ENCODE assay signal across 2 cellular contexts in genomic region chr1:19333587-19334354, GRCh38.
TF ChIP-seq lines count a peak whose summit lies in the region.

No MANE protein-coding gene starts in this region.

TF ChIP-seq in HepG2, 621 proteins besides CTCF, POLR2A, EP300 and RAD21:
- TF ChIP-seq, protein P1, sequence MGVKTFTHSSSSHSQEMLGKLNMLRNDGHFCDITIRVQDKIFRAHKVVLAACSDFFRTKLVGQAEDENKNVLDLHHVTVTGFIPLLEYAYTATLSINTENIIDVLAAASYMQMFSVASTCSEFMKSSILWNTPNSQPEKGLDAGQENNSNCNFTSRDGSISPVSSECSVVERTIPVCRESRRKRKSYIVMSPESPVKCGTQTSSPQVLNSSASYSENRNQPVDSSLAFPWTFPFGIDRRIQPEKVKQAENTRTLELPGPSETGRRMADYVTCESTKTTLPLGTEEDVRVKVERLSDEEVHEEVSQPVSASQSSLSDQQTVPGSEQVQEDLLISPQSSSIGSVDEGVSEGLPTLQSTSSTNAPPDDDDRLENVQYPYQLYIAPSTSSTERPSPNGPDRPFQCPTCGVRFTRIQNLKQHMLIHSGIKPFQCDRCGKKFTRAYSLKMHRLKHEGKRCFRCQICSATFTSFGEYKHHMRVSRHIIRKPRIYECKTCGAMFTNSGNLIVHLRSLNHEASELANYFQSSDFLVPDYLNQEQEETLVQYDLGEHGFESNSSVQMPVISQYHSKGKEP (CRISPR knock-in tag; IDR thresholded peaks at IDR 0.05), result no peak
- no peak for TF ChIP-seq POLR2AphosphoS2 (IDR thresholded peaks at IDR 0.05; ENCODE audit: low read depth, low read length)
- peak; percentile 55; the same call in 1 of the 2 replicates for TF ChIP-seq ZNF460 (CRISPR knock-in tag; IDR thresholded peaks at IDR 0.05; ENCODE audit: borderline replicate concordance)
- no peak for TF ChIP-seq JUN (CRISPR knock-in tag; IDR thresholded peaks at IDR 0.05)
- peak; percentile 32; the same call in 1 of the 2 replicates for TF ChIP-seq CEBPB (IDR thresholded peaks at IDR 0.05; ENCODE audit: borderline replicate concordance, low read depth, low read length)

TF ChIP-seq in neural cell, 6 proteins besides CTCF, POLR2A, EP300 and RAD21:
- TF ChIP-seq EZH2 (IDR thresholded peaks at IDR 0.05; ENCODE audit: borderline replicate concordance, insufficient read depth, low read length, poor library complexity, severe bottlenecking) (no peak), POLR2AphosphoS5 (IDR thresholded peaks at IDR 0.05) (peak; percentile 0), SMC3 (conservative IDR thresholded peaks at IDR 0.05; ENCODE audit: poor library complexity) (no peak), TAF1 (IDR thresholded peaks at IDR 0.05; ENCODE audit: low read depth) (no peak), MXI1 (conservative IDR thresholded peaks at IDR 0.05; ENCODE audit: poor library complexity, severe bottlenecking) (no peak)
- TF ChIP-seq, protein P2, sequence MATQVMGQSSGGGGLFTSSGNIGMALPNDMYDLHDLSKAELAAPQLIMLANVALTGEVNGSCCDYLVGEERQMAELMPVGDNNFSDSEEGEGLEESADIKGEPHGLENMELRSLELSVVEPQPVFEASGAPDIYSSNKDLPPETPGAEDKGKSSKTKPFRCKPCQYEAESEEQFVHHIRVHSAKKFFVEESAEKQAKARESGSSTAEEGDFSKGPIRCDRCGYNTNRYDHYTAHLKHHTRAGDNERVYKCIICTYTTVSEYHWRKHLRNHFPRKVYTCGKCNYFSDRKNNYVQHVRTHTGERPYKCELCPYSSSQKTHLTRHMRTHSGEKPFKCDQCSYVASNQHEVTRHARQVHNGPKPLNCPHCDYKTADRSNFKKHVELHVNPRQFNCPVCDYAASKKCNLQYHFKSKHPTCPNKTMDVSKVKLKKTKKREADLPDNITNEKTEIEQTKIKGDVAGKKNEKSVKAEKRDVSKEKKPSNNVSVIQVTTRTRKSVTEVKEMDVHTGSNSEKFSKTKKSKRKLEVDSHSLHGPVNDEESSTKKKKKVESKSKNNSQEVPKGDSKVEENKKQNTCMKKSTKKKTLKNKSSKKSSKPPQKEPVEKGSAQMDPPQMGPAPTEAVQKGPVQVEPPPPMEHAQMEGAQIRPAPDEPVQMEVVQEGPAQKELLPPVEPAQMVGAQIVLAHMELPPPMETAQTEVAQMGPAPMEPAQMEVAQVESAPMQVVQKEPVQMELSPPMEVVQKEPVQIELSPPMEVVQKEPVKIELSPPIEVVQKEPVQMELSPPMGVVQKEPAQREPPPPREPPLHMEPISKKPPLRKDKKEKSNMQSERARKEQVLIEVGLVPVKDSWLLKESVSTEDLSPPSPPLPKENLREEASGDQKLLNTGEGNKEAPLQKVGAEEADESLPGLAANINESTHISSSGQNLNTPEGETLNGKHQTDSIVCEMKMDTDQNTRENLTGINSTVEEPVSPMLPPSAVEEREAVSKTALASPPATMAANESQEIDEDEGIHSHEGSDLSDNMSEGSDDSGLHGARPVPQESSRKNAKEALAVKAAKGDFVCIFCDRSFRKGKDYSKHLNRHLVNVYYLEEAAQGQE (IDR thresholded peaks at IDR 0.05; ENCODE audit: borderline replicate concordance), result no peak
TF ChIP-seq in neural cell: peak in this region for 1.
